Comparison of ENCODE assay signal across 8 cellular contexts in the genomic region with DNA sequence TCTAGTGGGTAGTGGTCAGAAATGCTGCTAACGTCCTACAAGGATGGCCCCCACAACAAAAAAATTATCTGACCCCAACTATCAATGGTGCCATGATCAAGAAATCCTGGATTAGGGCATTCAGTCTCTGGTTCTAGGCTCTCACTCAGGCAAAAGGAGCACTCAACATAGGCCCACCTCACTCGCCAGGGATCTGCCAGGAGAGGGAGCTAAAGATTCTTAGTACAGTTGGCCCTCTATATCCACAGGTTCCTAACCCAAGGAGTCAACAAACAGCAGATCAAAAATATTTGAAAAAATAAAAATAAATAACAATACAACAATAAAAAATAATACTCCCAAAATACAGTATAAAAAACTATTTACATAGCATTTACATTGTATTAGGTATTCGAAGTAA. TPM values are rescaled to one million over a fixed set of nuclear protein-coding genes. Genes with fewer than 3 reads are reported as not detected.
DNase-seq lines count a peak whose midpoint lies in the region; ATAC-seq, FAIRE-seq and TF ChIP-seq lines count a peak whose summit lies in the region.

No MANE protein-coding gene starts in this region.

- no peak overlapping the region for H3K9ac ChIP-seq in neural progenitor cell

- H3K79me2 ChIP-seq in neural progenitor cell (ENCODE audit: low read depth) = no peaks in the 10 kb centered on the region

- no peak overlapping the region for H3K4me3 Mint-ChIP-seq in neural progenitor cell
- H3K4me3 Mint-ChIP-seq in activated T-helper 1 cell treated with anti-CD3 and anti-CD28 coated beads, Interleukin-12 subunit alpha, Interleukin-12 subunit beta, Interleukin-2, Interleukin-4 antibody, amounts not matched to agents 30 ng/mL and 10 ng/mL and 1 ng/mL, durations not matched to agents 14 hours and 24 hours and 36 hours = no peak overlapping the region

- H2AFZ ChIP-seq in neural progenitor cell (replicated peaks) = no peak overlapping the region

- DNase-seq in A172 (ENCODE audit: low spot score) (peak; percentile 23), GM03348 (ENCODE audit: low spot score) (peak; percentile 60), NCI-H2196 treated with DMSO at 0.1 percent for 48 hours (lab: John Stamatoyannopoulos, UW; ENCODE audit: unreplicated experiment) (peak; percentile 11), bronchial epithelial cell (ENCODE audit: low read depth) (peak; percentile 41), neural progenitor cell (ENCODE audit: low spot score) (peak; percentile 60), epidermal melanocyte (ENCODE audit: insufficient read length, low spot score) (no peak)
- no peak for DNase-seq in activated T-helper 1 cell treated with anti-CD3 and anti-CD28 coated beads, Interleukin-12 subunit alpha, Interleukin-12 subunit beta, Interleukin-2, Interleukin-4 antibody, amounts not matched to agents 30 ng/mL and 10 ng/mL and 1 ng/mL, durations not matched to agents 14 hours and 24 hours and 36 hours (ENCODE audit: low spot score)

- no peak overlapping the region for H3K27ac Mint-ChIP-seq in neural progenitor cell
- no peak overlapping the region for H3K27ac Mint-ChIP-seq in activated T-helper 1 cell treated with anti-CD3 and anti-CD28 coated beads, Interleukin-12 subunit alpha, Interleukin-12 subunit beta, Interleukin-2, Interleukin-4 antibody, amounts not matched to agents 30 ng/mL and 10 ng/mL and 1 ng/mL, durations not matched to agents 14 hours and 24 hours and 36 hours

- no peaks in the 10 kb centered on the region for H3K9me3 Mint-ChIP-seq in neural progenitor cell
- no peaks in the 10 kb centered on the region for H3K9me3 Mint-ChIP-seq in activated T-helper 1 cell treated with anti-CD3 and anti-CD28 coated beads, Interleukin-12 subunit alpha, Interleukin-12 subunit beta, Interleukin-2, Interleukin-4 antibody, amounts not matched to agents 30 ng/mL and 10 ng/mL and 1 ng/mL, durations not matched to agents 14 hours and 24 hours and 36 hours

- no peaks in the 10 kb centered on the region for H3K36me3 ChIP-seq in bronchial epithelial cell (ENCODE audit: control insufficient read depth, insufficient read depth, low read length)
- H3K36me3 ChIP-seq in neural progenitor cell = no peaks in the 10 kb centered on the region

- no peaks in the 10 kb centered on the region for H3K27me3 Mint-ChIP-seq in neural progenitor cell (ENCODE audit: insufficient read depth, low read depth)
- no peaks in the 10 kb centered on the region for H3K27me3 Mint-ChIP-seq in activated T-helper 1 cell treated with anti-CD3 and anti-CD28 coated beads, Interleukin-12 subunit alpha, Interleukin-12 subunit beta, Interleukin-2, Interleukin-4 antibody, amounts not matched to agents 30 ng/mL and 10 ng/mL and 1 ng/mL, durations not matched to agents 14 hours and 24 hours and 36 hours (ENCODE audit: insufficient read depth)

- no peak for FAIRE-seq in bronchial epithelial cell (lab: Jason Lieb, UNC)

- H3K4me1 Mint-ChIP-seq in neural progenitor cell = peaks cover 2% of the 10 kb centered on the region
- no peaks in the 10 kb centered on the region for H3K4me1 Mint-ChIP-seq in activated T-helper 1 cell treated with anti-CD3 and anti-CD28 coated beads, Interleukin-12 subunit alpha, Interleukin-12 subunit beta, Interleukin-2, Interleukin-4 antibody, amounts not matched to agents 30 ng/mL and 10 ng/mL and 1 ng/mL, durations not matched to agents 14 hours and 24 hours and 36 hours (ENCODE audit: low read depth)

- no peak for ATAC-seq in HG02571 (IDR thresholded peaks at IDR 0.05; ENCODE audit: unreplicated experiment)

- peak; percentile 54 for TF ChIP-seq CTCF in bronchial epithelial cell (IDR thresholded peaks at IDR 0.05; ENCODE audit: insufficient read depth, low read length, severe bottlenecking)
- peak; percentile 59 for TF ChIP-seq CTCF in neural progenitor cell (IDR thresholded peaks at IDR 0.05)

- no peaks in the 10 kb centered on the region for H3K36me3 Mint-ChIP-seq in neural progenitor cell
- H3K36me3 Mint-ChIP-seq in activated T-helper 1 cell treated with anti-CD3 and anti-CD28 coated beads, Interleukin-12 subunit alpha, Interleukin-12 subunit beta, Interleukin-2, Interleukin-4 antibody, amounts not matched to agents 30 ng/mL and 10 ng/mL and 1 ng/mL, durations not matched to agents 14 hours and 24 hours and 36 hours (ENCODE audit: low read depth) = peaks cover 1% of the 10 kb centered on the region

- H3K9me3 ChIP-seq in neural progenitor cell (ENCODE audit: low read depth) = no peaks in the 10 kb centered on the region

- no peaks in the 10 kb centered on the region for H4K20me1 ChIP-seq in neural progenitor cell (ENCODE audit: low read depth)

- intact Hi-C loops in activated T-helper 1 cell treated with anti-CD3 and anti-CD28 coated beads, Interleukin-12 subunit alpha, Interleukin-12 subunit beta, Interleukin-2, Interleukin-4 antibody, amounts not matched to agents 30 ng/mL and 10 ng/mL and 1 ng/mL, durations not matched to agents 14 hours and 24 hours and 36 hours (cut with micrococcal nuclease) = loop anchor here (10.0 kb wide), 1 partner anchor 188 kb away; a partner anchor contains a TSS

- H3K4me1 ChIP-seq in neural progenitor cell = peaks cover under 1% of the 10 kb centered on the region

- no peak overlapping the region for H3K4me2 ChIP-seq in neural progenitor cell

- H3K27ac ChIP-seq in neural progenitor cell = no peak overlapping the region

- no peaks in the 10 kb centered on the region for H3K27me3 ChIP-seq in bronchial epithelial cell (ENCODE audit: control insufficient read depth, insufficient read depth, low read length)
- no peaks in the 10 kb centered on the region for H3K27me3 ChIP-seq in neural progenitor cell

- H3K4me3 ChIP-seq in bronchial epithelial cell (ENCODE audit: low read depth, low read length) (no peak overlapping the region), neural progenitor cell (no peak overlapping the region)

- H3F3A ChIP-seq in neural progenitor cell (ENCODE audit: low read depth) = no peaks in the 10 kb centered on the region

RNA-seq across cellular contexts. Expression of a gene that starts 10.0 kb away (rescaled TPM):
- 0.07 TPM in 1 of 2 replicates, not detected in the other for total RNA-seq in A172 (2014; rRNA removed; shearing (Covaris generic))
- total RNA-seq in bronchial epithelial cell (under 0.01 and 0.90 TPM in 2 replicates), neural progenitor cell (ENCODE audit: low replicate concordance) (1.7 and 2.0 TPM in 2 replicates)
- 0.47 and 0.71 TPM in 2 replicates for total RNA-seq in activated T-helper 1 cell treated with anti-CD3 and anti-CD28 coated beads, Interleukin-12 subunit alpha, Interleukin-12 subunit beta, Interleukin-2, Interleukin-4 antibody, amounts not matched to agents 30 ng/mL and 10 ng/mL and 1 ng/mL, durations not matched to agents 14 hours and 24 hours and 36 hours

RNA-seq across cellular contexts. Expression of a gene that starts 46.9 kb away (rescaled TPM):
- total RNA-seq in A172 (2014; rRNA removed; shearing (Covaris generic)) = 105 and 123 TPM in 2 replicates
- total RNA-seq in bronchial epithelial cell = 65.8 and 79.8 TPM in 2 replicates
- 100 and 134 TPM in 2 replicates for total RNA-seq in neural progenitor cell (ENCODE audit: low replicate concordance)
- total RNA-seq in activated T-helper 1 cell treated with anti-CD3 and anti-CD28 coated beads, Interleukin-12 subunit alpha, Interleukin-12 subunit beta, Interleukin-2, Interleukin-4 antibody, amounts not matched to agents 30 ng/mL and 10 ng/mL and 1 ng/mL, durations not matched to agents 14 hours and 24 hours and 36 hours = 83.0 and 84.0 TPM in 2 replicates

Comparison
In these comparisons a context has a peak if more than half of its experiments do, and no peak if none do; other contexts are left out.
1. DNase-seq: peak in A172 (single experiment), GM03348 (single experiment), NCI-H2196 treated with DMSO at 0.1 percent for 48 hours (single experiment), bronchial epithelial cell (single experiment) and neural progenitor cell (single experiment); none in activated T-helper 1 cell treated with anti-CD3 and anti-CD28 coated beads, Interleukin-12 subunit alpha, Interleukin-12 subunit beta, Interleukin-2, Interleukin-4 antibody, amounts not matched to agents 30 ng/mL and 10 ng/mL and 1 ng/mL, durations not matched to agents 14 hours and 24 hours and 36 hours (single experiment) and epidermal melanocyte (single experiment).